Comparison of ENCODE assay signal across 13 cellular contexts in genomic region chr6:166514196-166514595, GRCh38.
DNase-seq lines count a peak whose midpoint lies in the region; ATAC-seq and TF ChIP-seq lines count a peak whose summit lies in the region.
"Had no signal": no experiment of that assay in that cellular context is flagged by ENCODE, and none has a peak within 500 bp of the region (broad histone marks: within the 10 kb centered on the region; RNA-seq: fewer than 3 reads in every experiment).

No MANE protein-coding gene starts in this region.

- H3K27me3 ChIP-seq in H7 (ENCODE audit: control insufficient read depth, insufficient read depth, low read length) (no peaks in the 10 kb centered on the region), WERI-Rb-1 (ENCODE audit: insufficient read depth, low read depth, severe bottlenecking) (no peaks in the 10 kb centered on the region)
- H3K27me3 ChIP-seq: dorsolateral prefrontal cortex had no signal

- ATAC-seq in left ventricle myocardium superior (peak; percentile 23), sciatic nerve (peak; percentile 30), HG03342 (IDR thresholded peaks at IDR 0.05; ENCODE audit: unreplicated experiment) (no peak), HG03175 (IDR thresholded peaks at IDR 0.05; ENCODE audit: unreplicated experiment) (no peak)

- DNase-seq in H7: peak; percentile 64
- no peak for DNase-seq in WERI-Rb-1
- DNase-seq in left ventricle myocardium superior: no peak
- no peak for DNase-seq in sciatic nerve (ENCODE audit: low spot score)
- DNase-seq in activated CD4-positive, CD25-positive, alpha-beta regulatory T cell (lab: John Stamatoyannopoulos, UW): no peak
- no peak for DNase-seq in NCI-H1048 (lab: John Stamatoyannopoulos, UW)
- DNase-seq: activated T-cell treated with anti-CD3 and anti-CD28 coated beads, Interleukin-2, amount 50 U/mL, for 1 hour; amniotic stem cell; dorsolateral prefrontal cortex; left cardiac atrium had no signal

- TF ChIP-seq CTCF in WERI-Rb-1 (IDR thresholded peaks at IDR 0.05; ENCODE audit: low read depth, low read length): peak; percentile 22; the same call in 1 of the 2 replicates

- intact Hi-C loops in left ventricle myocardium superior (cut with micrococcal nuclease): no loop called here
- intact Hi-C loops in sciatic nerve (cut with DNase I): no loop called here

- H3K36me3 ChIP-seq in H7 (replicated peaks; ENCODE audit: control insufficient read depth, insufficient read depth, low read length): no peaks in the 10 kb centered on the region; the same call in 1 of the 2 replicates
- H3K36me3 ChIP-seq in WERI-Rb-1: no peaks in the 10 kb centered on the region; the same call in 1 of the 2 replicates
- H3K36me3 ChIP-seq: thoracic aorta had no signal

- H3K4me3 ChIP-seq in H7 (ENCODE audit: insufficient read depth, low read depth, low read length): no peak overlapping the region
- H3K4me3 ChIP-seq in WERI-Rb-1 (ENCODE audit: low read depth, low read length): no peak overlapping the region
- H3K4me3 ChIP-seq: dorsolateral prefrontal cortex, thoracic aorta had no signal

- no peaks in the 10 kb centered on the region for H3K9me3 ChIP-seq in WERI-Rb-1 (ENCODE audit: severe bottlenecking)
- H3K9me3 ChIP-seq: thoracic aorta had no signal

- H3K27ac ChIP-seq in WERI-Rb-1: no peak overlapping the region
- H3K27ac ChIP-seq: thoracic aorta had no signal

Comparison
In these comparisons a context has a peak if more than half of its experiments do, and no peak if none do; other contexts are left out.
1. ATAC-seq: peak in left ventricle myocardium superior (single experiment) and sciatic nerve (single experiment); none in HG03342 (single experiment) and HG03175 (single experiment).